In the genomic region with DNA sequence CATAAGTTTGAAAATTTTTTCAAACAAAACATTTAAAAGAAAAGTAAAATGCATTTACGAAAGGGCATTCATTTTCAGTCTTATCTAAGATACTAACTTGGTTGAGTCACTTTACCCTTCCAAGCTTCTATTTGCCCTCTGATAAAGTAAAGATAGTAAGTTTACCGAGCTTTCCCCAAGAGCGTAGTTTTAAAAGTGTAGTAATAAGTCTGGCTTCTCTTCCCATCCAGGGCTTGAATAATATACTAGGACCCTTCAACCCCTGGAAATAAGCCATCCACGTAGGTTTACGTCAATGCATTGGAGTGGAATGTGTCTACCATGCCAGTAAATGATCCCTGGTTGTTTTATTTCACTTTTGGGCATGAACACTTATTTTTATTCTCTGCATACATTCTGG, we compare ENCODE assay signal across 22 cellular contexts.
"Had no signal": no experiment of that assay in that cellular context is flagged by ENCODE, and none has a peak within 500 bp of the region (broad histone marks: within the 10 kb centered on the region; RNA-seq: fewer than 3 reads in every experiment).

No MANE protein-coding gene starts in this region.

- H3K27ac ChIP-seq: lower lobe of right lung, neural progenitor cell, spleen, upper lobe of right lung, VCaP had no signal

- H3K36me3 ChIP-seq: lower lobe of right lung, neural progenitor cell, spleen, upper lobe of right lung had no signal

- DNase-seq: activated CD4-positive, alpha-beta T cell treated with anti-CD3 and anti-CD28 coated beads, Interleukin-2, amount 10 ng/mL, durations not matched to agents 7 days and 5 days; activated CD4-positive, CD25-positive, alpha-beta regulatory T cell treated with anti-CD3 and anti-CD28 coated beads, Interleukin-2, amount 50 U/mL, for 72 hours; activated CD8-positive, alpha-beta memory T cell treated with anti-CD3 and anti-CD28 coated beads, Interleukin-2, amount 10 ng/mL, durations not matched to agents 7 days and 5 days; activated CD8-positive, alpha-beta T cell treated with anti-CD3 and anti-CD28 coated beads for 36 hours; activated effector memory CD4-positive, alpha-beta T cell treated with anti-CD3 and anti-CD28 coated beads, Interleukin-2, amount 50 U/mL, for 16 hours; activated naive CD4-positive, alpha-beta T cell treated with anti-CD3 and anti-CD28 coated beads, Interleukin-2, amount 10 ng/mL, durations not matched to agents 7 days and 5 days; activated T-cell treated with anti-CD3 and anti-CD28 coated beads for 4 hours; cortex of kidney; endodermal cell; foreskin melanocyte; kidney; lower lobe of right lung; naive thymus-derived CD8-positive, alpha-beta T cell; retina; spleen; stimulated activated CD4-positive, alpha-beta T cell treated with anti-CD3 and anti-CD28 coated beads, Interleukin-4, amount 100 ng/mL, for 1 hour; stimulated activated naive CD4-positive, alpha-beta T cell; T-cell; upper lobe of right lung had no signal

- H3K9me3 ChIP-seq: lower lobe of right lung, spleen, upper lobe of right lung had no signal

- ATAC-seq: activated CD8-positive, alpha-beta memory T cell treated with anti-CD3 and anti-CD28 coated beads, Interleukin-2, amount 10 ng/mL, durations not matched to agents 7 days and 5 days; activated CD8-positive, alpha-beta T cell treated with anti-CD3 and anti-CD28 coated beads for 36 hours; left lobe of liver; lower lobe of right lung; naive thymus-derived CD8-positive, alpha-beta T cell; T-cell; upper lobe of right lung had no signal

- H3K4me1 ChIP-seq: neural progenitor cell, spleen, upper lobe of right lung had no signal

- H3K27me3 ChIP-seq: neural progenitor cell, spleen, upper lobe of right lung had no signal

- H3K4me3 ChIP-seq: lower lobe of right lung, neural progenitor cell, spleen, upper lobe of right lung had no signal
